Comparison of ENCODE assay signal across 15 cellular contexts in genomic region chr14:35420036-35420811, GRCh38. TPM values are rescaled to one million over a fixed set of nuclear protein-coding genes. Genes with fewer than 3 reads are reported as not detected.
DNase-seq lines count a peak whose midpoint lies in the region; FAIRE-seq and TF ChIP-seq lines count a peak whose summit lies in the region.
"Had no signal": no experiment of that assay in that cellular context is flagged by ENCODE, and none has a peak within 500 bp of the region (broad histone marks: within the 10 kb centered on the region; RNA-seq: fewer than 3 reads in every experiment).

No MANE protein-coding gene starts in this region.

- no peaks in the 10 kb centered on the region for H3K27me3 ChIP-seq in astrocyte (ENCODE audit: insufficient read depth, low read length)
- H3K27me3 ChIP-seq: gastrocnemius medialis had no signal

- H3K36me3 Mint-ChIP-seq in astrocyte (ENCODE audit: low read depth, unreplicated experiment), result no peaks in the 10 kb centered on the region
- H3K36me3 Mint-ChIP-seq: natural killer cell treated with Interleukin-12 subunit alpha and Interleukin-12 subunit beta and Interleukin-15 and Interleukin-18, amount 100 ng/mL, for 72 hours had no signal

- no peaks in the 10 kb centered on the region for H3K27me3 Mint-ChIP-seq in astrocyte (ENCODE audit: low read depth, unreplicated experiment)
- H3K27me3 Mint-ChIP-seq: activated CD4-positive, alpha-beta T cell treated with anti-CD3 and anti-CD28 coated beads, Interleukin-2, amount 10 ng/mL, durations not matched to agents 7 days and 5 days; CD4-positive, alpha-beta T cell; natural killer cell treated with Interleukin-12 subunit alpha and Interleukin-12 subunit beta and Interleukin-15 and Interleukin-18, amount 100 ng/mL, for 72 hours had no signal

- FAIRE-seq in astrocyte (lab: Jason Lieb, UNC), result no peak

- DNase-seq in AG20443 (ENCODE audit: low spot score), result peak; percentile 75
- peak; percentile 81 for DNase-seq in HT1080 (ENCODE audit: low read depth)
- DNase-seq in astrocyte (ENCODE audit: low read depth), result peak; percentile 86
- peak; percentile 64 for DNase-seq in glomerular visceral epithelial cell (ENCODE audit: extremely low spot score)
- DNase-seq in cerebellar nuclear complex (lab: John Stamatoyannopoulos, UW), result no peak
- no peak for DNase-seq in NCI-H1436 treated with DMSO at 0.1 percent for 48 hours (lab: John Stamatoyannopoulos, UW)
- DNase-seq in activated CD8-positive, alpha-beta memory T cell treated with anti-CD3 and anti-CD28 coated beads, Interleukin-2, amount 50 U/mL, for 4 hours, result no peak
- no peak for DNase-seq in G401 (ENCODE audit: low spot score)
- DNase-seq: activated CD4-positive, alpha-beta T cell treated with anti-CD3 and anti-CD28 coated beads, Interleukin-2, amount 10 ng/mL, durations not matched to agents 7 days and 5 days; activated gamma-delta T cell; CD4-positive, alpha-beta T cell; gastrocnemius medialis had no signal

- in situ Hi-C loops in G401 (cut with HindIII; ENCODE audit: low sequenced_read_pairs), result loop anchor here (25.0 kb wide), 1 partner anchor 383 kb away; the partner anchor contains the start of gene FAM177A1

- peaks cover 3% of the 10 kb centered on the region for H3K9me3 ChIP-seq in astrocyte (ENCODE audit: insufficient read depth, low read depth, low read length)
- H3K9me3 ChIP-seq: gastrocnemius medialis had no signal

- no peaks in the 10 kb centered on the region for H3K79me2 ChIP-seq in astrocyte (ENCODE audit: insufficient read depth, low read length)

- H3K4me3 Mint-ChIP-seq in astrocyte (ENCODE audit: unreplicated experiment), result no peak overlapping the region
- H3K4me3 Mint-ChIP-seq: activated CD4-positive, alpha-beta T cell treated with anti-CD3 and anti-CD28 coated beads, Interleukin-2, amount 10 ng/mL, durations not matched to agents 7 days and 5 days; CD4-positive, alpha-beta T cell; natural killer cell treated with Interleukin-12 subunit alpha and Interleukin-12 subunit beta and Interleukin-15 and Interleukin-18, amount 100 ng/mL, for 72 hours; T-helper 1 cell treated with Interleukin-12 subunit alpha and Interleukin-12 subunit beta and Interleukin-4 antibody, amounts not matched to agents 30 μg/mL and 1 μg/mL, for 36 hours had no signal

- peaks cover 21% of the 10 kb centered on the region for H3K4me1 ChIP-seq in astrocyte (ENCODE audit: insufficient read depth, low read length)

- peaks cover 17% of the 10 kb centered on the region for H3K4me1 Mint-ChIP-seq in astrocyte (ENCODE audit: low read depth, unreplicated experiment)

- H3K27ac Mint-ChIP-seq in astrocyte (ENCODE audit: unreplicated experiment), result peak overlapping the region; percentile 41
- H3K27ac Mint-ChIP-seq: activated CD4-positive, alpha-beta T cell treated with anti-CD3 and anti-CD28 coated beads, Interleukin-2, amount 10 ng/mL, durations not matched to agents 7 days and 5 days; CD4-positive, alpha-beta T cell; T-helper 1 cell treated with Interleukin-12 subunit alpha and Interleukin-12 subunit beta and Interleukin-4 antibody, amounts not matched to agents 30 μg/mL and 1 μg/mL, for 36 hours had no signal

- no peak for TF ChIP-seq CTCF in astrocyte (IDR thresholded peaks at IDR 0.05; ENCODE audit: insufficient read depth, low read depth, low read length)

- no peaks in the 10 kb centered on the region for H3K9me3 Mint-ChIP-seq in astrocyte (ENCODE audit: unreplicated experiment)
- H3K9me3 Mint-ChIP-seq: activated CD4-positive, alpha-beta T cell treated with anti-CD3 and anti-CD28 coated beads, Interleukin-2, amount 10 ng/mL, durations not matched to agents 7 days and 5 days; CD4-positive, alpha-beta T cell; natural killer cell treated with Interleukin-12 subunit alpha and Interleukin-12 subunit beta and Interleukin-15 and Interleukin-18, amount 100 ng/mL, for 72 hours had no signal

- H3K4me3 ChIP-seq in astrocyte (ENCODE audit: insufficient read depth, low read depth, low read length), result peak overlapping the region; percentile 26
- H3K4me3 ChIP-seq: coronary artery, gastrocnemius medialis had no signal

- no peaks in the 10 kb centered on the region for H3K36me3 ChIP-seq in astrocyte (ENCODE audit: insufficient read depth, low read length)
- H3K36me3 ChIP-seq: gastrocnemius medialis had no signal

- peak overlapping the region; percentile 53 for H3K9ac ChIP-seq in astrocyte (ENCODE audit: low read length)

- peak overlapping the region; percentile 66 for H3K27ac ChIP-seq in astrocyte (ENCODE audit: low read depth, low read length)
- H3K27ac ChIP-seq: coronary artery, gastrocnemius medialis had no signal

- H3K4me2 ChIP-seq in astrocyte (ENCODE audit: low read length), result peak overlapping the region; percentile 75

- no peaks in the 10 kb centered on the region for H4K20me1 ChIP-seq in astrocyte (ENCODE audit: insufficient read depth, low read length)

- H2AFZ ChIP-seq in astrocyte (ENCODE audit: low read depth, low read length), result no peak overlapping the region

RNA-seq across cellular contexts. Expression of gene NFKBIA, which starts 15.7 kb away (rescaled TPM):
- 42.9 and 49.7 TPM in 2 replicates for total RNA-seq in HT1080 (2014; rRNA removed; shearing (Covaris generic))
- 17.4 and 20.5 TPM in 2 replicates for polyA plus RNA-seq in HT1080 (2015; cell fraction: cytosol; rRNA removed)
- 30.2 and 34.7 TPM in 2 replicates for polyA plus RNA-seq in HT1080 (2015; cell fraction: nucleus; rRNA removed)
- 35.5 and 38.1 TPM in 2 replicates for total RNA-seq in astrocyte
- total RNA-seq in G401 (2014; rRNA removed; shearing (Covaris generic)), result 98.1 and 101 TPM in 2 replicates

Comparison
In these comparisons a context has a peak if more than half of its experiments do, and no peak if none do; other contexts are left out.
1. DNase-seq: peak in AG20443 (single experiment), HT1080 (single experiment), astrocyte (single experiment) and glomerular visceral epithelial cell (single experiment); none in cerebellar nuclear complex (0 of 2), NCI-H1436 treated with DMSO at 0.1 percent for 48 hours (single experiment), activated CD8-positive, alpha-beta memory T cell treated with anti-CD3 and anti-CD28 coated beads, Interleukin-2, amount 50 U/mL, for 4 hours (single experiment) and G401 (single experiment).